16 cellular contexts compared by ENCODE assay signal in the genomic region with DNA sequence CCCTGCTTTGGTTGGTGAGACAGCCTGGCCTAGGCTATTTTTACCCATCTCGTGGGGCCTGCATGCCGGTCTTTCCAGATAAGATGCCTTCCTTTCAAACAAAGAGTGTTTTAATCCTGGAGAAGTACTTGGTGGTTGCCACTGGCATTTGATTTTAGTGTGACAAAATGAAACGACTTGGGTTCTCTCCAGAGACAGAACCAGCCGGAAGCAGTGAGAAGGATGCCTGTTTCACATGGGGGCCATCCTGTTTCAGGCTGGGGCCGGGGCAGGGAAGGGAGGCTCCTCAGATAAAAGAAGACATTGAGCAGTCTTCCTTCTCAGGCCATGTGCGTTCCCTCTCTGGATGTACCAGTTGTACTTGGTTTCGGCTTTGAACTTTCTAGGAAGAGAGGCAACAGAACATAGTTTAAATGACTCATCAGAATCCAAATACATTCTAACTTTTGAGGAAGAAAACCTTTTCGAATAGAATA.
DNase-seq lines count a peak whose midpoint lies in the region; ATAC-seq and TF ChIP-seq lines count a peak whose summit lies in the region.
"Had no signal": no experiment of that assay in that cellular context is flagged by ENCODE, and none has a peak within 500 bp of the region (broad histone marks: within the 10 kb centered on the region; RNA-seq: fewer than 3 reads in every experiment).

No MANE protein-coding gene starts in this region.

- no peaks in the 10 kb centered on the region for H3K9me3 ChIP-seq in adipocyte (ENCODE audit: control insufficient read depth, low read length)
- no peaks in the 10 kb centered on the region for H3K9me3 ChIP-seq in lung (ENCODE audit: control insufficient read depth in 2 of 2, insufficient read depth in 1 of 2, low read length in 1 of 2)
- H3K9me3 ChIP-seq in testis, result no peaks in the 10 kb centered on the region
- H3K9me3 ChIP-seq: breast epithelium, HAP-1 had no signal

- H3K4me1 ChIP-seq in adipocyte (ENCODE audit: control insufficient read depth, insufficient read depth, low read length) (peaks cover 13% of the 10 kb centered on the region), lung (ENCODE audit: control insufficient read depth in 2 of 2, insufficient read depth in 2 of 2, low read length in 2 of 2) (peaks cover 7 to 20% of the 10 kb centered on the region in 2 donors), testis (peaks cover 10% of the 10 kb centered on the region)
- H3K4me1 ChIP-seq: breast epithelium, HAP-1 had no signal

- H3K27me3 ChIP-seq in adipocyte (replicated peaks; ENCODE audit: control insufficient read depth, insufficient read depth, low read length), result peaks cover 5% of the 10 kb centered on the region
- H3K27me3 ChIP-seq in lung (ENCODE audit: control insufficient read depth, insufficient read depth), result no peaks in the 10 kb centered on the region
- no peaks in the 10 kb centered on the region for H3K27me3 ChIP-seq in testis
- H3K27me3 ChIP-seq: breast epithelium had no signal

- DNase-seq in adipocyte (ENCODE audit: low read depth) (peak; percentile 25), Right ventricle myocardium inferior (ENCODE audit: missing footprints) (no peak), lung (ENCODE audit: low spot score) (peak; percentile 18), testis (peak; percentile 26), hypothalamus (lab: John Stamatoyannopoulos, UW) (no peak), NCI-H1436 (lab: John Stamatoyannopoulos, UW) (no peak)
- DNase-seq: activated CD4-positive, alpha-beta T cell treated with anti-CD3 and anti-CD28 coated beads for 1 hour; DMS79; MM.1S; naive thymus-derived CD8-positive, alpha-beta T cell; NCI-H187 treated with DMSO at 0.1 percent for 48 hours; stimulated activated CD4-positive, alpha-beta T cell treated with anti-CD3 and anti-CD28 coated beads, Interleukin-4, amount 100 ng/mL, for 4 hours; substantia nigra had no signal

- TF ChIP-seq CTCF in lung (IDR thresholded peaks at IDR 0.05; ENCODE audit: control extremely low read depth, extremely low read depth) (no peak), testis (IDR thresholded peaks at IDR 0.05) (no peak)

- intact Hi-C loops in Right ventricle myocardium inferior (cut with DNase I) (loop anchor here (1.0 to 10.0 kb wide), 5 partner anchors 78 to 558 kb away; partner anchors contain the start of gene RARB), testis (cut with DNase I; ENCODE audit: low total_unique reads) (no loop called here)

- ATAC-seq in Right ventricle myocardium inferior (peak; percentile 38), lung (ENCODE audit: insufficient read depth, low FRiP score) (no peak), GM21576 (IDR thresholded peaks at IDR 0.05; ENCODE audit: unreplicated experiment) (no peak)
- ATAC-seq: naive thymus-derived CD8-positive, alpha-beta T cell had no signal

- peak overlapping the region in 1 of 2 donors; percentile 77 for H3K27ac ChIP-seq in lung (ENCODE audit: low read depth in 1 of 2, low read length in 1 of 2)
- no peak overlapping the region for H3K27ac ChIP-seq in testis

- H3K9ac ChIP-seq in adipocyte (ENCODE audit: low read length), result no peak overlapping the region

- 76 to 80% methylated on average over 8 of the region's 8 CpGs for WGBS in lung, 2 donors
- WGBS in testis, 2 donors, result 68 to 73% methylated on average over 8 of the region's 8 CpGs

- no peaks in the 10 kb centered on the region for H3K36me3 ChIP-seq in adipocyte (ENCODE audit: control insufficient read depth, insufficient read depth, low read length, severe bottlenecking)
- H3K36me3 ChIP-seq in lung (ENCODE audit: control insufficient read depth in 2 of 2, insufficient read depth in 2 of 2, low read length in 2 of 2), result no peaks in the 10 kb centered on the region
- no peaks in the 10 kb centered on the region for H3K36me3 ChIP-seq in testis (ENCODE audit: low read depth, missing control alignments)
- H3K36me3 ChIP-seq: breast epithelium, HAP-1 had no signal

- H3K4me3 ChIP-seq in adipocyte (ENCODE audit: low read length) (no peak overlapping the region), lung (no peak overlapping the region), testis (no peak overlapping the region)
- H3K4me3 ChIP-seq: breast epithelium, HAP-1 had no signal

- no peak for TF ChIP-seq POLR2A in testis (IDR thresholded peaks at IDR 0.05)

Comparison
In these comparisons a context has a peak if more than half of its experiments do, and no peak if none do; other contexts are left out.
1. DNase-seq: peak in adipocyte (single experiment), lung (single experiment) and testis (single experiment); none in Right ventricle myocardium inferior (single experiment), hypothalamus (0 of 51) and NCI-H1436 (single experiment).